In the genomic region with DNA sequence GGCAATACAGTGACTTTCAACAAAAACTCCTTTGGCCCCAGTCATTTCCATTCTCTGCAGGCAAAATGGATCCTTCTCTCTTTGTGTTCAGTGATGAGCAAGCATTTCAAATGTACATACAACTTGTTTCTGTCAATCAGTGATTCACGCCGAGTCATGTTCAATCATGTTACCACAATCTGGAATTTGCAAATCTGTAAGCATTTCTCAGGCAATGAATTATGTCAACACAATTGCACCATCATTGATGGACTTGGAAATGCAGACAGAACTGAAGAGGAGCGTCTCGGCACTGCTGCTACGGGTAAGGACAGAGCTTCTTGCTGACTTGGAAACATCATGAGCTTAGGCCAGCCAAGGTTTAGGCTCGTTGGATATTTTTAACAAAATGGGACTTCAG, we compare ENCODE assay signal across 9 cellular contexts.
DNase-seq lines count a peak whose midpoint lies in the region; ATAC-seq and TF ChIP-seq lines count a peak whose summit lies in the region.
"Had no signal": no experiment of that assay in that cellular context is flagged by ENCODE, and none has a peak within 500 bp of the region (broad histone marks: within the 10 kb centered on the region; RNA-seq: fewer than 3 reads in every experiment).

No MANE protein-coding gene starts in this region.

- H3K9me3 Mint-ChIP-seq in osteocyte (ENCODE audit: unreplicated experiment) = peaks cover 6% of the 10 kb centered on the region
- H3K9me3 Mint-ChIP-seq in mesothelial cell of epicardium = peaks cover 8% of the 10 kb centered on the region

- H3K27ac Mint-ChIP-seq in osteocyte (ENCODE audit: unreplicated experiment) (peak overlapping the region; percentile 56), mesothelial cell of epicardium (no peak overlapping the region)

- H3K36me3 Mint-ChIP-seq in osteocyte (ENCODE audit: unreplicated experiment) = peaks cover 3% of the 10 kb centered on the region
- no peaks in the 10 kb centered on the region for H3K36me3 Mint-ChIP-seq in mesothelial cell of epicardium

- H3K4me1 Mint-ChIP-seq in osteocyte (ENCODE audit: unreplicated experiment) (peaks cover 29% of the 10 kb centered on the region), mesothelial cell of epicardium (peaks cover 6% of the 10 kb centered on the region)

- ATAC-seq in GM21737 (IDR thresholded peaks at IDR 0.05; ENCODE audit: unreplicated experiment) = no peak
- ATAC-seq in left lobe of liver = no peak

- peak overlapping the region; percentile 6 for H3K4me3 Mint-ChIP-seq in osteocyte (ENCODE audit: unreplicated experiment)
- no peak overlapping the region for H3K4me3 Mint-ChIP-seq in mesothelial cell of epicardium

- H3K27me3 Mint-ChIP-seq in osteocyte (ENCODE audit: unreplicated experiment) (no peaks in the 10 kb centered on the region), mesothelial cell of epicardium (ENCODE audit: low read depth) (no peaks in the 10 kb centered on the region)

- TF ChIP-seq CTCF in osteocyte (IDR thresholded peaks at IDR 0.05) (no peak), mesothelial cell of epicardium (IDR thresholded peaks at IDR 0.05; ENCODE audit: unreplicated experiment) (no peak)

- DNase-seq in ELR (ENCODE audit: low read depth) (peak; percentile 96), NOMO-1 treated with DMSO at 0.1 percent for 48 hours (lab: John Stamatoyannopoulos, UW; ENCODE audit: unreplicated experiment) (peak; percentile 76), dedifferentiated amniotic fluid mesenchymal stem cell (ENCODE audit: extremely low spot score) (peak; percentile 25), osteocyte (ENCODE audit: extremely low spot score, unreplicated experiment) (no peak), left lobe of liver (ENCODE audit: low spot score) (no peak), mesothelial cell of epicardium (ENCODE audit: low spot score in 2 of 2, unreplicated experiment in 2 of 2) (no peak), cerebellar nuclear complex (lab: John Stamatoyannopoulos, UW) (no peak)
- DNase-seq: central memory CD4-positive, alpha-beta T cell had no signal

Comparison
In these comparisons a context has a peak if more than half of its experiments do, and no peak if none do; other contexts are left out.
1. DNase-seq: peak in ELR (single experiment), NOMO-1 treated with DMSO at 0.1 percent for 48 hours (single experiment) and dedifferentiated amniotic fluid mesenchymal stem cell (single experiment); none in osteocyte (single experiment), left lobe of liver (single experiment), mesothelial cell of epicardium (0 of 2) and cerebellar nuclear complex (0 of 2).